ENCODE assay signal across 21 cellular contexts in genomic region chr22:36934153-36934939, GRCh38. TPM values are rescaled to one million over a fixed set of nuclear protein-coding genes. Genes with fewer than 3 reads are reported as not detected.
DNase-seq lines count a peak whose midpoint lies in the region; ATAC-seq, FAIRE-seq and TF ChIP-seq lines count a peak whose summit lies in the region.
"Had no signal": no experiment of that assay in that cellular context is flagged by ENCODE, and none has a peak within 500 bp of the region (broad histone marks: within the 10 kb centered on the region; RNA-seq: fewer than 3 reads in every experiment).

No MANE protein-coding gene starts in this region.

- H3K9me3 ChIP-seq in osteoblast (ENCODE audit: low read depth, low read length): no peaks in the 10 kb centered on the region
- H3K9me3 ChIP-seq: SJCRH30 had no signal

- H3K4me1 ChIP-seq in osteoblast (ENCODE audit: insufficient read depth, low read length): no peaks in the 10 kb centered on the region
- H3K4me1 ChIP-seq: SJCRH30 had no signal

- H3K27ac Mint-ChIP-seq in stimulated activated naive CD8-positive, alpha-beta T cell treated with anti-CD3 and anti-CD28 coated beads, Interleukin-15, amount 100 ng/mL, for 72 hours: peak overlapping the region; percentile 5 to 53
- H3K27ac Mint-ChIP-seq: GM23338 had no signal

- H3K4me1 Mint-ChIP-seq in stimulated activated naive CD8-positive, alpha-beta T cell treated with anti-CD3 and anti-CD28 coated beads, Interleukin-15, amount 100 ng/mL, for 72 hours: peaks cover 6% of the 10 kb centered on the region

- no peak overlapping the region for H3K27ac ChIP-seq in osteoblast (ENCODE audit: low read depth, low read length)
- H3K27ac ChIP-seq: KMS-11, SJCRH30 had no signal

- DNase-seq in stimulated activated naive CD8-positive, alpha-beta T cell treated with anti-CD3 and anti-CD28 coated beads, Interleukin-15, amount 100 ng/mL, for 72 hours: no peak
- DNase-seq in stimulated activated naive CD8-positive, alpha-beta T cell treated with anti-CD3 and anti-CD28 coated beads, Interleukin-15, Interleukin-2, amounts not matched to agents 100 U/mL and 50 U/mL, for 24 hours: no peak
- DNase-seq in activated CD8-positive, alpha-beta memory T cell treated with anti-CD3 and anti-CD28 coated beads, Interleukin-2, amount 50 U/mL, for 48 hours: peak; percentile 38
- peak; percentile 77 for DNase-seq in osteoblast (ENCODE audit: insufficient read length, low spot score, missing footprints)
- no peak for DNase-seq in GM12892 (ENCODE audit: insufficient read length)
- DNase-seq in EL: no peak
- DNase-seq: CD4-positive, CD25-positive, alpha-beta regulatory T cell; IMR-90; NCI-H1105; NCI-H146; NCI-H2029; NCI-H2227 treated with DMSO at 0.1 percent for 48 hours; NCI-H510A treated with DMSO at 0.1 percent for 48 hours; NCI-H82; SJCRH30 had no signal

- H3K4me2 ChIP-seq in osteoblast (ENCODE audit: insufficient read depth, low read length): no peak overlapping the region
- H3K4me2 ChIP-seq: GM23338, KMS-11 had no signal

- FAIRE-seq in GM12892 (lab: Jason Lieb, UNC): no peak
- FAIRE-seq: RCC 7860 had no signal

- H3K9me3 Mint-ChIP-seq in stimulated activated naive CD8-positive, alpha-beta T cell treated with anti-CD3 and anti-CD28 coated beads, Interleukin-15, amount 100 ng/mL, for 72 hours: no peaks in the 10 kb centered on the region
- H3K9me3 Mint-ChIP-seq: CD4-positive, CD25-positive, alpha-beta regulatory T cell; GM23338 had no signal

- TF ChIP-seq POLR2A in GM12892 (IDR thresholded peaks at IDR 0.05; ENCODE audit: low read depth, low read length): no peak

- peaks cover 17% of the 10 kb centered on the region for H3K27me3 ChIP-seq in osteoblast (ENCODE audit: insufficient read depth, low read length)

- TF ChIP-seq CTCF in osteoblast (IDR thresholded peaks at IDR 0.05; ENCODE audit: extremely low read depth, low read depth, low read length): no peak

- H2AFZ ChIP-seq in osteoblast (ENCODE audit: low read length): no peak overlapping the region
- H2AFZ ChIP-seq: GM23338 had no signal

- no peak overlapping the region for H3K4me3 Mint-ChIP-seq in stimulated activated naive CD8-positive, alpha-beta T cell treated with anti-CD3 and anti-CD28 coated beads, Interleukin-15, amount 100 ng/mL, for 72 hours
- H3K4me3 Mint-ChIP-seq: CD4-positive, CD25-positive, alpha-beta regulatory T cell; GM23338 had no signal

- ATAC-seq in stimulated activated naive CD8-positive, alpha-beta T cell treated with anti-CD3 and anti-CD28 coated beads, Interleukin-15, amount 100 ng/mL, for 72 hours: no peak
- no peak for ATAC-seq in stimulated activated naive CD8-positive, alpha-beta T cell treated with anti-CD3 and anti-CD28 coated beads, Interleukin-15, Interleukin-2, amounts not matched to agents 100 U/mL and 50 U/mL, for 24 hours
- no peak for ATAC-seq in HG02759 (IDR thresholded peaks at IDR 0.05; ENCODE audit: unreplicated experiment)
- ATAC-seq: GM23338, HCT116 had no signal

- no peaks in the 10 kb centered on the region for H3K79me2 ChIP-seq in osteoblast (ENCODE audit: insufficient read depth, low read length)

- no peaks in the 10 kb centered on the region for H4K20me1 ChIP-seq in osteoblast (ENCODE audit: insufficient read depth, low read length)

- H3K36me3 ChIP-seq in osteoblast (ENCODE audit: insufficient read depth, low read length): no peaks in the 10 kb centered on the region
- H3K36me3 ChIP-seq: SJCRH30 had no signal

- H3K27me3 Mint-ChIP-seq in stimulated activated naive CD8-positive, alpha-beta T cell treated with anti-CD3 and anti-CD28 coated beads, Interleukin-15, amount 100 ng/mL, for 72 hours: no peaks in the 10 kb centered on the region
- H3K27me3 Mint-ChIP-seq: CD4-positive, CD25-positive, alpha-beta regulatory T cell had no signal

- no peak overlapping the region for H3K4me3 ChIP-seq in osteoblast (ENCODE audit: insufficient read depth, low read length)
- H3K4me3 ChIP-seq: GM23338, SJCRH30 had no signal

RNA-seq across cellular contexts. Expression of gene CSF2RB, which starts 20.9 kb away (rescaled TPM):
- total RNA-seq in osteoblast: 1.1 and 1.2 TPM in 2 replicates
- polyA plus RNA-seq in GM12892 (2012; ENCODE audit: missing spikeins): 14.7 TPM
- total RNA-seq: A673, GM23338, IMR-90, SJCRH30 had no signal
- polyA plus RNA-seq: GM23338, IMR-90 had no signal

Comparison
In these comparisons a context has a peak if more than half of its experiments do, and no peak if none do; other contexts are left out.
1. DNase-seq: peak in activated CD8-positive, alpha-beta memory T cell treated with anti-CD3 and anti-CD28 coated beads, Interleukin-2, amount 50 U/mL, for 48 hours (single experiment) and osteoblast (single experiment); none in stimulated activated naive CD8-positive, alpha-beta T cell treated with anti-CD3 and anti-CD28 coated beads, Interleukin-15, amount 100 ng/mL, for 72 hours (0 of 2), stimulated activated naive CD8-positive, alpha-beta T cell treated with anti-CD3 and anti-CD28 coated beads, Interleukin-15, Interleukin-2, amounts not matched to agents 100 U/mL and 50 U/mL, for 24 hours (single experiment), GM12892 (single experiment) and EL (single experiment).